In genomic region chr6:160081398-160081797, GRCh38 we compare ENCODE assay signal across 18 cellular contexts. TPM values are rescaled to one million over a fixed set of nuclear protein-coding genes. Genes with fewer than 3 reads are reported as not detected.
DNase-seq lines count a peak whose midpoint lies in the region; ATAC-seq, FAIRE-seq and TF ChIP-seq lines count a peak whose summit lies in the region.
"Had no signal": no experiment of that assay in that cellular context is flagged by ENCODE, and none has a peak within 500 bp of the region (broad histone marks: within the 10 kb centered on the region; RNA-seq: fewer than 3 reads in every experiment).

No MANE protein-coding gene starts in this region.

- no peaks in the 10 kb centered on the region for H3K79me2 ChIP-seq in H1 (ENCODE audit: control insufficient read depth in 1 of 2, insufficient read depth in 2 of 2, low read length in 2 of 2)
- no peaks in the 10 kb centered on the region for H3K79me2 ChIP-seq in trophoblast cell (ENCODE audit: control insufficient read depth, insufficient read depth, low read length, poor library complexity)

- H4K20me1 ChIP-seq in H1 (replicated peaks in 1 of 2; ENCODE audit: control insufficient read depth in 1 of 2, insufficient read depth in 2 of 2, low read length in 2 of 2): peaks cover 0 to 7% of the 10 kb centered on the region in 2 experiments

- H3K4me1 Mint-ChIP-seq in activated naive CD8-positive, alpha-beta T cell treated with anti-CD3 and anti-CD28 coated beads, Interleukin-2, amount 50 U/mL, for 24 hours: peaks cover 19% of the 10 kb centered on the region
- peaks cover 17% of the 10 kb centered on the region for H3K4me1 Mint-ChIP-seq in activated naive CD8-positive, alpha-beta T cell treated with anti-CD3 and anti-CD28 coated beads for 36 hours
- H3K4me1 Mint-ChIP-seq in Calu3 (ENCODE audit: low read depth, unreplicated experiment): peaks cover 11% of the 10 kb centered on the region

- no peak for DNase-seq in activated naive CD8-positive, alpha-beta T cell treated with anti-CD3 and anti-CD28 coated beads, Interleukin-2, amount 50 U/mL, for 24 hours
- no peak for DNase-seq in activated naive CD8-positive, alpha-beta T cell treated with anti-CD3 and anti-CD28 coated beads for 36 hours
- DNase-seq in Calu3 (peak; percentile 11), H1 (ENCODE audit: low read depth in 1 of 2, low spot score in 2 of 2) (peak in 1 of 2 experiments; percentile 49), trophoblast cell (peak; percentile 6 to 22), RCC 7860 (ENCODE audit: low spot score) (no peak), left ventricle myocardium superior (no peak)
- DNase-seq: 8988T; AML-193; CD8-positive, alpha-beta memory T cell; DMS 273 treated with DMSO at 0.1 percent for 48 hours; DMS79; GM23248 had no signal

- H3K56ac ChIP-seq in H1 (replicated peaks; ENCODE audit: insufficient read length, low read depth, low read length): no peak overlapping the region

- H4K91ac ChIP-seq in H1 (replicated peaks; ENCODE audit: insufficient read length, low read length) (no peak overlapping the region), trophoblast cell (ENCODE audit: low read depth, low read length) (no peak overlapping the region)

- no peak overlapping the region for H2BK15ac ChIP-seq in H1 (ENCODE audit: low read length)

- no peak overlapping the region for H4K5ac ChIP-seq in H1 (ENCODE audit: insufficient read length, low read depth, low read length)

- H2AFZ ChIP-seq in H1 (ENCODE audit: low read length) (no peak overlapping the region), trophoblast cell (ENCODE audit: insufficient read depth, low read length, poor library complexity) (no peak overlapping the region)
- H2AFZ ChIP-seq: GM23248 had no signal

- WGBS in H1 (ENCODE audit: extremely low coverage in 1 of 2, insufficient coverage in 1 of 2, insufficient read length in 1 of 2, insufficient replicate concordance in 2 of 2, low coverage in 1 of 2, low lambda C conversion rate in 2 of 2, missing lambda C conversion rate in 1 of 2), 2 experiments: 91% methylated on average over 11 of the region's 11 CpGs; no CpG with 5 or more reads in 1 of the 2 experiments
- WGBS in trophoblast cell (ENCODE audit: extremely low coverage, insufficient coverage, insufficient read length): no CpG with 5 or more reads among the region's 11 CpGs

- intact Hi-C loops in Calu3 (cut with micrococcal nuclease; ENCODE audit: unreplicated experiment): no loop called here
- intact Hi-C loops in left ventricle myocardium superior (cut with micrococcal nuclease): no loop called here

- H3K4me2 ChIP-seq in H1 (ENCODE audit: insufficient read depth in 1 of 2, low read depth in 2 of 2, low read length in 2 of 2) (no peak overlapping the region), trophoblast cell (ENCODE audit: low read length) (no peak overlapping the region)

- H2BK5ac ChIP-seq in H1 (ENCODE audit: low read depth, low read length): no peak overlapping the region
- H2BK5ac ChIP-seq in trophoblast cell (ENCODE audit: low read depth, low read length, poor library complexity): no peak overlapping the region

- POLR2A ChIA-PET in H1 (lab: Charles Lee; ENCODE audit: partially characterized antibody): no interaction called here

- BruUV-seq in Calu3 (replicated peaks; lab: Mats Ljungman, UMichigan): no TSS peak

- H3K23me2 ChIP-seq in H1 (ENCODE audit: low read depth, low read length): 0 out of 2 replicates have a peak, but pooled peaks cover 2% of the 10 kb centered on the region

- no peaks in the 10 kb centered on the region for H3K27me3 Mint-ChIP-seq in activated naive CD8-positive, alpha-beta T cell treated with anti-CD3 and anti-CD28 coated beads, Interleukin-2, amount 50 U/mL, for 24 hours
- H3K27me3 Mint-ChIP-seq in activated naive CD8-positive, alpha-beta T cell treated with anti-CD3 and anti-CD28 coated beads for 36 hours: no peaks in the 10 kb centered on the region
- no peaks in the 10 kb centered on the region for H3K27me3 Mint-ChIP-seq in Calu3 (ENCODE audit: unreplicated experiment)
- H3K27me3 Mint-ChIP-seq: CD8-positive, alpha-beta memory T cell; IgD-negative memory B cell had no signal

- H3K4me3 ChIP-seq in H1 (ENCODE audit: extremely low read depth in 1 of 4, insufficient read depth in 2 of 4, low read depth in 3 of 4, low read length in 4 of 4): no peak overlapping the region
- H3K4me3 ChIP-seq in trophoblast cell (ENCODE audit: low read depth, low read length): no peak overlapping the region
- H3K4me3 ChIP-seq: BLaER1, GM23248, HAP-1 had no signal

- no peak for ATAC-seq in activated naive CD8-positive, alpha-beta T cell treated with anti-CD3 and anti-CD28 coated beads, Interleukin-2, amount 50 U/mL, for 24 hours
- ATAC-seq in GM18861 (IDR thresholded peaks at IDR 0.05; ENCODE audit: unreplicated experiment) (no peak), left ventricle myocardium superior (no peak)

- peaks cover 0 to 12% of the 10 kb centered on the region in 2 experiments; a peak in 2 of 4 replicates for H3K9me3 ChIP-seq in H1 (ENCODE audit: insufficient read depth in 2 of 2, low read depth in 1 of 2, low read length in 1 of 2)
- H3K9me3 ChIP-seq in trophoblast cell (ENCODE audit: insufficient read depth, low read depth, low read length): peaks cover 15% of the 10 kb centered on the region
- H3K9me3 ChIP-seq: HAP-1 had no signal

- no peak overlapping the region for H2BK120ac ChIP-seq in H1 (replicated peaks; ENCODE audit: low read depth, low read length)
- no peak overlapping the region for H2BK120ac ChIP-seq in trophoblast cell (ENCODE audit: insufficient read depth, low read length, poor library complexity)

- H3K4me1 ChIP-seq in H1 (replicated peaks in 1 of 4; ENCODE audit: control insufficient read depth in 3 of 4, insufficient read depth in 4 of 4, low read length in 3 of 4): no peaks in the 10 kb centered on the region
- no peaks in the 10 kb centered on the region for H3K4me1 ChIP-seq in trophoblast cell (ENCODE audit: control insufficient read depth in 1 of 2, insufficient read depth in 2 of 2, low read length in 2 of 2)
- H3K4me1 ChIP-seq: HAP-1 had no signal

- H3K18ac ChIP-seq in H1 (ENCODE audit: extremely low read depth, low read length): no peak overlapping the region
- no peak overlapping the region for H3K18ac ChIP-seq in trophoblast cell (ENCODE audit: low read length)

- TF ChIP-seq RAD21 in H1 (IDR thresholded peaks at IDR 0.05 in 1 of 2, conservative IDR thresholded peaks at IDR 0.05 in 1 of 2; ENCODE audit: low read depth in 2 of 2, low read length in 2 of 2): no peak

- no peak overlapping the region for H4K12ac ChIP-seq in trophoblast cell (ENCODE audit: low read depth, low read length)

- H3K4ac ChIP-seq in H1 (replicated peaks; ENCODE audit: insufficient read length, low read depth, low read length) (no peak overlapping the region), trophoblast cell (ENCODE audit: low read depth, low read length) (no peak overlapping the region)

- H3K36me3 Mint-ChIP-seq in activated naive CD8-positive, alpha-beta T cell treated with anti-CD3 and anti-CD28 coated beads, Interleukin-2, amount 50 U/mL, for 24 hours (ENCODE audit: low read depth): peaks cover 78% of the 10 kb centered on the region
- peaks cover 42% of the 10 kb centered on the region for H3K36me3 Mint-ChIP-seq in activated naive CD8-positive, alpha-beta T cell treated with anti-CD3 and anti-CD28 coated beads for 36 hours
- peaks cover 22% of the 10 kb centered on the region for H3K36me3 Mint-ChIP-seq in Calu3 (ENCODE audit: insufficient read depth, unreplicated experiment)

- H3K23ac ChIP-seq in H1 (ENCODE audit: insufficient read length): no peak overlapping the region
- H3K23ac ChIP-seq in trophoblast cell (ENCODE audit: low read length): no peak overlapping the region

- H3K36me3 ChIP-seq in H1 (ENCODE audit: control insufficient read depth in 2 of 4, insufficient read depth in 4 of 4, low read length in 3 of 4): peaks cover 23 to 82% (median 55%) of the 10 kb centered on the region in 4 experiments
- H3K36me3 ChIP-seq in trophoblast cell (ENCODE audit: control insufficient read depth in 1 of 2, insufficient read depth in 2 of 2, low read length in 2 of 2): peaks cover 62 to 76% of the 10 kb centered on the region in 2 experiments

- no peak for TF ChIP-seq POLR2A in H1 (IDR thresholded peaks at IDR 0.05; ENCODE audit: control extremely low read depth in 1 of 2, low read depth in 2 of 2, low read length in 2 of 2)

- FAIRE-seq in H1 (lab: Jason Lieb, UNC) (no peak), RCC 7860 (lab: Jason Lieb, UNC) (no peak)
- FAIRE-seq: G401.6 had no signal

- CTCF ChIA-PET in Calu3 (lab: Charles Lee): interaction anchor here (0.7 kb wide), 1 partner anchor 400 kb away, joined by 4 read pairs; no protein-coding TSS in a partner anchor
- CTCF ChIA-PET in H1 (lab: Charles Lee; ENCODE audit: partially characterized antibody): interaction anchor here (0.7 to 1.9 kb wide), 3 partner anchors 9 to 374 kb away, joined by 3 to 8 read pairs (median 6); no protein-coding TSS in a partner anchor

- TF ChIP-seq CTCF in Calu3 (IDR thresholded peaks at IDR 0.05; ENCODE audit: unreplicated experiment): no peak
- no peak for TF ChIP-seq CTCF in H1 (IDR thresholded peaks at IDR 0.05; ENCODE audit: control extremely low read depth in 1 of 3, insufficient read depth in 1 of 3, low read depth in 1 of 3, low read length in 3 of 3)

- TF ChIP-seq EP300 in H1 (IDR thresholded peaks at IDR 0.05; ENCODE audit: borderline replicate concordance in 1 of 2, low read depth in 2 of 2, low read length in 2 of 2): peak in 1 of 2 experiments; percentile 78; a peak in 1 of 3 replicates

- H3K14ac ChIP-seq in H1 (ENCODE audit: insufficient read length) (no peak overlapping the region), trophoblast cell (ENCODE audit: low read length) (no peak overlapping the region)

- no peak overlapping the region for H2BK20ac ChIP-seq in H1 (ENCODE audit: low read length)

- H3K27me3 ChIP-seq in H1 (replicated peaks in 1 of 4; ENCODE audit: control insufficient read depth in 3 of 4, extremely low read depth in 1 of 4, insufficient read depth in 3 of 4, low read length in 3 of 4) (no peaks in the 10 kb centered on the region), trophoblast cell (ENCODE audit: insufficient read depth, low read length) (no peaks in the 10 kb centered on the region)
- H3K27me3 ChIP-seq: BLaER1 had no signal

- no peak overlapping the region for H2AK5ac ChIP-seq in H1 (ENCODE audit: low read depth, low read length)
- no peak overlapping the region for H2AK5ac ChIP-seq in trophoblast cell (ENCODE audit: low read length)

- H4K8ac ChIP-seq in H1 (ENCODE audit: extremely low read depth, insufficient read depth, low read length) (no peak overlapping the region), trophoblast cell (ENCODE audit: low read depth, low read length) (no peak overlapping the region)

- no peaks in the 10 kb centered on the region; the same call in 1 of the 2 replicates for H3K79me1 ChIP-seq in H1 (ENCODE audit: low read depth, low read length)
- no peaks in the 10 kb centered on the region for H3K79me1 ChIP-seq in trophoblast cell (ENCODE audit: low read length)

- no peak overlapping the region for H3K4me3 Mint-ChIP-seq in activated naive CD8-positive, alpha-beta T cell treated with anti-CD3 and anti-CD28 coated beads, Interleukin-2, amount 50 U/mL, for 24 hours
- H3K4me3 Mint-ChIP-seq in activated naive CD8-positive, alpha-beta T cell treated with anti-CD3 and anti-CD28 coated beads for 36 hours: no peak overlapping the region
- no peak overlapping the region for H3K4me3 Mint-ChIP-seq in Calu3 (ENCODE audit: low read depth, unreplicated experiment)
- H3K4me3 Mint-ChIP-seq: CD8-positive, alpha-beta memory T cell; IgD-negative memory B cell had no signal

- H3K27ac Mint-ChIP-seq in activated naive CD8-positive, alpha-beta T cell treated with anti-CD3 and anti-CD28 coated beads, Interleukin-2, amount 50 U/mL, for 24 hours: peak overlapping the region; percentile 42
- no peak overlapping the region for H3K27ac Mint-ChIP-seq in activated naive CD8-positive, alpha-beta T cell treated with anti-CD3 and anti-CD28 coated beads for 36 hours
- H3K27ac Mint-ChIP-seq in Calu3 (ENCODE audit: unreplicated experiment): no peak overlapping the region
- H3K27ac Mint-ChIP-seq: CD8-positive, alpha-beta memory T cell had no signal

- H2BK12ac ChIP-seq in H1 (ENCODE audit: low read depth, low read length): no peak overlapping the region
- H2BK12ac ChIP-seq in trophoblast cell (ENCODE audit: low read length): no peak overlapping the region

- H3K9me3 Mint-ChIP-seq in activated naive CD8-positive, alpha-beta T cell treated with anti-CD3 and anti-CD28 coated beads, Interleukin-2, amount 50 U/mL, for 24 hours: no peaks in the 10 kb centered on the region
- H3K9me3 Mint-ChIP-seq in activated naive CD8-positive, alpha-beta T cell treated with anti-CD3 and anti-CD28 coated beads for 36 hours: no peaks in the 10 kb centered on the region
- H3K9me3 Mint-ChIP-seq in Calu3 (ENCODE audit: low read depth, unreplicated experiment): no peaks in the 10 kb centered on the region
- H3K9me3 Mint-ChIP-seq: CD8-positive, alpha-beta memory T cell; IgD-negative memory B cell had no signal

- no peak overlapping the region for H3K27ac ChIP-seq in H1 (ENCODE audit: low read depth, low read length)
- H3K27ac ChIP-seq in trophoblast cell (ENCODE audit: low read depth, low read length): no peak overlapping the region
- H3K27ac ChIP-seq: BLaER1, GM23248 had no signal

- H3K9ac ChIP-seq in H1 (replicated peaks in 1 of 4; ENCODE audit: extremely low read depth in 1 of 4, low read depth in 3 of 4, low read length in 3 of 4) (no peak overlapping the region), trophoblast cell (ENCODE audit: low read length) (no peak overlapping the region)
- H3K9ac ChIP-seq: BLaER1, GM23248 had no signal

RNA-seq across cellular contexts. Expression of gene SLC22A1, which starts 40.2 kb away (rescaled TPM):
- under 1 TPM in 1 of 2 experiments, not detected in 1; 0.85 TPM for total RNA-seq in activated naive CD8-positive, alpha-beta T cell treated with anti-CD3 and anti-CD28 coated beads for 36 hours
- total RNA-seq in Calu3 (2022) (4.5 and 5.0 TPM in 2 replicates), left ventricle myocardium superior (0.17 TPM)
- 0.45 and 0.98 TPM in 2 replicates for total RNA-seq in H1 (2021; fragmentation: NEBNext Ultra II Directional; extraction: Animal tissue kit (Norgen Biotek cat#: 25700))
- polyA plus RNA-seq in H1 (2011; rRNA removed): 0.12 and 0.16 TPM in 2 replicates
- polyA plus RNA-seq in H1 (2011; cell fraction: cytosol; rRNA removed): 0.30 TPM
- 0.74 TPM for polyA plus RNA-seq in H1 (2011; cell fraction: nucleus; rRNA removed)
- polyA plus RNA-seq in H1 (2012, experiment 1 of 2): 0.15 to 1.3 TPM (median 0.21 TPM) in 4 replicates
- polyA plus RNA-seq in H1 (2012, experiment 2 of 2): not detected
- polyA plus RNA-seq in H1 (2013, experiment 1 of 2): 0.69 TPM
- 0.39 TPM for polyA plus RNA-seq in H1 (2013, experiment 2 of 2)
- 0.73 TPM in 1 of 2 replicates, not detected in the other for polyA minus RNA-seq in H1 (2011; rRNA and poly(A)+ RNA removed)
- polyA minus RNA-seq in H1 (2011; cell fraction: cytosol; rRNA and poly(A)+ RNA removed): not detected
- 1.5 TPM for polyA minus RNA-seq in H1 (2011; cell fraction: nucleus; rRNA and poly(A)+ RNA removed)
- 1.1 and 1.2 TPM in 2 replicates for polyA plus RNA-seq in trophoblast cell (2013)
- total RNA-seq: GM23248 had no signal
- polyA plus RNA-seq: GM23248 had no signal

Comparison
In these comparisons a context has a peak if more than half of its experiments do, and no peak if none do; other contexts are left out.
1. DNase-seq: peak in Calu3 (single experiment) and trophoblast cell (2 of 2); none in activated naive CD8-positive, alpha-beta T cell treated with anti-CD3 and anti-CD28 coated beads, Interleukin-2, amount 50 U/mL, for 24 hours (single experiment), activated naive CD8-positive, alpha-beta T cell treated with anti-CD3 and anti-CD28 coated beads for 36 hours (single experiment), RCC 7860 (single experiment) and left ventricle myocardium superior (single experiment).